26 cellular contexts compared by ENCODE assay signal in genomic region chr5:99587983-99588382, GRCh38.
DNase-seq lines count a peak whose midpoint lies in the region; ATAC-seq lines count a peak whose summit lies in the region.
"Had no signal": no experiment of that assay in that cellular context is flagged by ENCODE, and none has a peak within 500 bp of the region (broad histone marks: within the 10 kb centered on the region; RNA-seq: fewer than 3 reads in every experiment).

No MANE protein-coding gene starts in this region.

- no peaks in the 10 kb centered on the region for H3K27me3 Mint-ChIP-seq in activated naive CD4-positive, alpha-beta T cell treated with anti-CD3 and anti-CD28 coated beads for 36 hours (ENCODE audit: low read depth)
- H3K27me3 Mint-ChIP-seq: activated naive CD8-positive, alpha-beta T cell treated with anti-CD3 and anti-CD28 coated beads, Interleukin-2, amount 50 U/mL, for 24 hours had no signal

- ATAC-seq in GM18861 (IDR thresholded peaks at IDR 0.05; ENCODE audit: unreplicated experiment) (peak; percentile 80), GM21381 (IDR thresholded peaks at IDR 0.05; ENCODE audit: unreplicated experiment) (peak; percentile 42), HG03108 (IDR thresholded peaks at IDR 0.05; ENCODE audit: unreplicated experiment) (peak; percentile 47), HG03469 (IDR thresholded peaks at IDR 0.05; ENCODE audit: unreplicated experiment) (peak; percentile 48)
- no peak for ATAC-seq in stimulated activated naive CD8-positive, alpha-beta T cell treated with anti-CD3 and anti-CD28 coated beads, Interleukin-15, Interleukin-2, amounts not matched to agents 100 U/mL and 50 U/mL, for 24 hours
- ATAC-seq: activated naive CD8-positive, alpha-beta T cell treated with anti-CD3 and anti-CD28 coated beads, Interleukin-2, amount 50 U/mL, for 24 hours; GM23338; sciatic nerve had no signal

- intact Hi-C loops in activated naive CD4-positive, alpha-beta T cell treated with anti-CD3 and anti-CD28 coated beads for 36 hours (cut with micrococcal nuclease) = no loop called here

- CTCF ChIA-PET in activated naive CD4-positive, alpha-beta T cell treated with anti-CD3 and anti-CD28 coated beads for 36 hours (lab: Charles Lee) = no interaction called here

- H3K27ac Mint-ChIP-seq in activated naive CD4-positive, alpha-beta T cell treated with anti-CD3 and anti-CD28 coated beads for 36 hours = no peak overlapping the region
- H3K27ac Mint-ChIP-seq: activated naive CD8-positive, alpha-beta T cell treated with anti-CD3 and anti-CD28 coated beads, Interleukin-2, amount 50 U/mL, for 24 hours; GM23338 had no signal

- no peaks in the 10 kb centered on the region for H3K9me3 Mint-ChIP-seq in activated naive CD4-positive, alpha-beta T cell treated with anti-CD3 and anti-CD28 coated beads for 36 hours
- H3K9me3 Mint-ChIP-seq: activated naive CD8-positive, alpha-beta T cell treated with anti-CD3 and anti-CD28 coated beads, Interleukin-2, amount 50 U/mL, for 24 hours; GM23338 had no signal

- H3K4me3 Mint-ChIP-seq in activated naive CD4-positive, alpha-beta T cell treated with anti-CD3 and anti-CD28 coated beads for 36 hours = no peak overlapping the region
- H3K4me3 Mint-ChIP-seq: activated naive CD8-positive, alpha-beta T cell treated with anti-CD3 and anti-CD28 coated beads, Interleukin-2, amount 50 U/mL, for 24 hours; GM23338 had no signal

- no peaks in the 10 kb centered on the region for H3K4me1 Mint-ChIP-seq in activated naive CD4-positive, alpha-beta T cell treated with anti-CD3 and anti-CD28 coated beads for 36 hours (ENCODE audit: low read depth)
- H3K4me1 Mint-ChIP-seq: activated naive CD8-positive, alpha-beta T cell treated with anti-CD3 and anti-CD28 coated beads, Interleukin-2, amount 50 U/mL, for 24 hours had no signal

- H3K36me3 Mint-ChIP-seq in activated naive CD4-positive, alpha-beta T cell treated with anti-CD3 and anti-CD28 coated beads for 36 hours (ENCODE audit: low read depth) = no peaks in the 10 kb centered on the region

- no peak for DNase-seq in activated naive CD4-positive, alpha-beta T cell treated with anti-CD3 and anti-CD28 coated beads for 36 hours
- DNase-seq in hypothalamus (lab: John Stamatoyannopoulos, UW) (no peak), kidney glomerular epithelial cell (lab: John Stamatoyannopoulos, UW) (no peak)
- DNase-seq in stimulated activated naive CD8-positive, alpha-beta T cell treated with anti-CD3 and anti-CD28 coated beads, Interleukin-15, Interleukin-2, amounts not matched to agents 100 U/mL and 50 U/mL, for 24 hours = no peak
- DNase-seq: ACHN; activated gamma-delta T cell; activated naive CD8-positive, alpha-beta T cell treated with anti-CD3 and anti-CD28 coated beads, Interleukin-2, amount 50 U/mL, for 24 hours; cerebellar nuclear complex; COR-L47; DMS79; dorsolateral prefrontal cortex; GF-D8; IMR-90; NCI-H1092 treated with DMSO at 0.1 percent for 48 hours; NCI-H1930; NCI-H2227 treated with DMSO at 0.1 percent for 48 hours; NCI-H748 treated with DMSO at 0.1 percent for 48 hours; RPMI8226; stimulated activated naive CD4-positive, alpha-beta T cell treated with Interleukin-2 at 50 U/mL for 16 hours; thyroid gland had no signal
